ENCODE assay signal across 8 cellular contexts in the genomic region with DNA sequence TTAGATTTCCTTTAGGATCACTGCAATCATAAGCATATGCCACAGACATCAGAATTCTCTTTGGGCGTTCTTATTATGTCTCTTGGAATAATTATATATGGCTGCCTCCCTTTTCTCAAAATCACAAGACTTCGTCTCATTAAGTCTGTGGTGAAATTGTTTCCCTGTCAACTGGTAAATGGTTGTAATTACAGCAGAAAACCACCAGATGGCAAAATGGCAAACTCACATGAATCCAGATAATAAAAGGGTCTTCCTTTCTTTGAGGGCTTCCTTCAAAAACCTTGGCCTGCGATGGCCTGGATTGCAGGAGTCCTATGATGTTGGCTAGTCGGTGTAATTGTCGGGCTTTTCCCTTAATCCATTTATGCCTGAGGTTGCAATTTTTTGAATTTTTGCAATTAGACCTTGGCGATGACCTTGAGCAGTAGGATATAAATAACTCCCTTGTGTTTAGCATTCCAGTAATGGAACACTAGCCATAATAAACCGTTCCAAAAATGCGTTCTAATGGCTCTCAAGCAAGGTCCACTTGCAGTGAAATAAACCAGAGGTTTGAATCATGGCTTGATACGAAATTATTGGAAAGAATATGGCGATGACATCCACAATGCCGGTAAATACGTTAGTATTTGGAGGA.
DNase-seq lines count a peak whose midpoint lies in the region; ATAC-seq and TF ChIP-seq lines count a peak whose summit lies in the region.

No MANE protein-coding gene starts in this region.

- H3K27me3 ChIP-seq in Peyer's patch (no peaks in the 10 kb centered on the region), fibroblast of lung (ENCODE audit: control insufficient read depth, insufficient read depth, low read length) (no peaks in the 10 kb centered on the region), parathyroid adenoma (ENCODE audit: control insufficient read depth, insufficient read depth, low read length) (no peaks in the 10 kb centered on the region)

- DNase-seq in NCI-H2196 (lab: John Stamatoyannopoulos, UW; ENCODE audit: unreplicated experiment) (peak; percentile 3), NCI-H2196 treated with DMSO at 0.1 percent for 48 hours (lab: John Stamatoyannopoulos, UW; ENCODE audit: unreplicated experiment) (no peak), Peyer's patch (no peak), fibroblast of lung (ENCODE audit: low read depth in 2 of 2) (peak; percentile 16 to 30)

- H3K27ac ChIP-seq in Peyer's patch = no peak overlapping the region
- no peak overlapping the region for H3K27ac ChIP-seq in fibroblast of lung (ENCODE audit: insufficient read depth, low read length)
- H3K27ac ChIP-seq in parathyroid adenoma = no peak overlapping the region

- TF ChIP-seq CTCF in Peyer's patch (IDR thresholded peaks at IDR 0.05) (peak in 5 of 6 experiments; percentile 47 to 60 (median 53)), fibroblast of lung (conservative IDR thresholded peaks at IDR 0.05 in 1 of 2, IDR thresholded peaks at IDR 0.05 in 1 of 2; ENCODE audit: low read depth in 1 of 2, low read length in 2 of 2) (peak; percentile 47 to 54), parathyroid adenoma (IDR thresholded peaks at IDR 0.05) (peak; percentile 18)

- H3K36me3 ChIP-seq in Peyer's patch (no peaks in the 10 kb centered on the region), fibroblast of lung (ENCODE audit: control insufficient read depth, insufficient read depth, low read length) (no peaks in the 10 kb centered on the region), parathyroid adenoma (ENCODE audit: control insufficient read depth, insufficient read depth, low read length) (no peaks in the 10 kb centered on the region)

- H2AFZ ChIP-seq in fibroblast of lung (ENCODE audit: low read length) (no peak overlapping the region), parathyroid adenoma (peak overlapping the region; percentile 8)

- H3K9ac ChIP-seq in fibroblast of lung (ENCODE audit: insufficient read depth, low read length) (no peak overlapping the region), parathyroid adenoma (no peak overlapping the region)

- ATAC-seq in HG03565 (IDR thresholded peaks at IDR 0.05; ENCODE audit: unreplicated experiment) (peak; percentile 68), GM18505 (IDR thresholded peaks at IDR 0.05; ENCODE audit: unreplicated experiment) (no peak), HG02588 (IDR thresholded peaks at IDR 0.05; ENCODE audit: unreplicated experiment) (no peak)

- no peaks in the 10 kb centered on the region for H3K9me3 ChIP-seq in Peyer's patch
- no peaks in the 10 kb centered on the region for H3K9me3 ChIP-seq in fibroblast of lung (ENCODE audit: control insufficient read depth, insufficient read depth, low read depth, low read length)
- no peaks in the 10 kb centered on the region for H3K9me3 ChIP-seq in parathyroid adenoma (ENCODE audit: control insufficient read depth, low read length)

- H3K4me3 ChIP-seq in Peyer's patch (no peak overlapping the region), fibroblast of lung (replicated peaks in 1 of 4; ENCODE audit: control extremely low read depth in 1 of 4, insufficient read depth in 1 of 4, low read depth in 3 of 4, low read length in 4 of 4) (no peak overlapping the region), parathyroid adenoma (ENCODE audit: low read depth, low read length) (no peak overlapping the region)

- H4K20me1 ChIP-seq in fibroblast of lung (ENCODE audit: control insufficient read depth, extremely low read depth, insufficient read depth, low read length) = no peaks in the 10 kb centered on the region

- TF ChIP-seq POLR2A in Peyer's patch (IDR thresholded peaks at IDR 0.05) (no peak), GM18505 (IDR thresholded peaks at IDR 0.05; ENCODE audit: borderline replicate concordance, extremely low read depth, insufficient read depth, insufficient read length) (no peak)

- H3K4me1 ChIP-seq in Peyer's patch = no peaks in the 10 kb centered on the region
- no peaks in the 10 kb centered on the region for H3K4me1 ChIP-seq in fibroblast of lung (ENCODE audit: control insufficient read depth, extremely low read depth, insufficient read depth, low read length)
- H3K4me1 ChIP-seq in parathyroid adenoma = no peaks in the 10 kb centered on the region

- H3K79me2 ChIP-seq in fibroblast of lung (ENCODE audit: control insufficient read depth, insufficient read depth, low read length) (no peaks in the 10 kb centered on the region), parathyroid adenoma (no peaks in the 10 kb centered on the region)

- H3K4me2 ChIP-seq in fibroblast of lung (ENCODE audit: extremely low read depth, insufficient read depth, low read length) = no peak overlapping the region
- H3K4me2 ChIP-seq in parathyroid adenoma (ENCODE audit: low read length) = no peak overlapping the region

Comparison
In these comparisons a context has a peak if more than half of its experiments do, and no peak if none do; other contexts are left out.
1. DNase-seq: peak in NCI-H2196 (single experiment) and fibroblast of lung (2 of 2); none in NCI-H2196 treated with DMSO at 0.1 percent for 48 hours (single experiment) and Peyer's patch (0 of 3).
2. Peak in every context shown above with its lines, with median percentiles within 50 percentile points of each other: CTCF ChIP-seq.